ENCODE assay signal across 9 cellular contexts in genomic region chr1:9198538-9199361, GRCh38. TPM values are rescaled to one million over a fixed set of nuclear protein-coding genes. Genes with fewer than 3 reads are reported as not detected.
DNase-seq lines count a peak whose midpoint lies in the region; ATAC-seq and TF ChIP-seq lines count a peak whose summit lies in the region.
"Had no signal": no experiment of that assay in that cellular context is flagged by ENCODE, and none has a peak within 500 bp of the region (broad histone marks: within the 10 kb centered on the region; RNA-seq: fewer than 3 reads in every experiment).

No MANE protein-coding gene starts in this region.

- H3K27ac ChIP-seq in subcutaneous abdominal adipose tissue (ENCODE audit: low read depth, low read length): no peak overlapping the region

- intact Hi-C loops in activated CD8-positive, alpha-beta T cell treated with anti-CD3 and anti-CD28 coated beads for 36 hours (cut with micrococcal nuclease): no loop called here
- intact Hi-C loops in activated T-helper 2 cell treated with anti-CD3 and anti-CD28 coated beads, Interferon-gamma antibody, Interleukin-2, Interleukin-4, amounts not matched to agents 10 μg/mL and 5 μg/mL and 100 μg/mL, durations not matched to agents 14 hours and 24 hours and 36 hours (cut with micrococcal nuclease): no loop called here

- peaks cover 12 to 48% (median 39%) of the 10 kb centered on the region in 5 donors for H3K4me1 ChIP-seq in subcutaneous abdominal adipose tissue (ENCODE audit: control insufficient read depth in 5 of 5, insufficient read depth in 5 of 5, low read length in 5 of 5)

- no peaks in the 10 kb centered on the region for H3K9me3 ChIP-seq in subcutaneous abdominal adipose tissue (ENCODE audit: control insufficient read depth in 5 of 5, low read length in 5 of 5)

- no peaks in the 10 kb centered on the region for H3K36me3 Mint-ChIP-seq in activated CD8-positive, alpha-beta T cell treated with anti-CD3 and anti-CD28 coated beads for 36 hours (ENCODE audit: low read depth)
- H3K36me3 Mint-ChIP-seq in activated CD8-positive, alpha-beta T cell treated with anti-CD3 and anti-CD28 coated beads, Interleukin-2, amount 10 ng/mL, durations not matched to agents 7 days and 5 days (ENCODE audit: low read depth): no peaks in the 10 kb centered on the region
- no peaks in the 10 kb centered on the region for H3K36me3 Mint-ChIP-seq in activated naive CD8-positive, alpha-beta T cell treated with anti-CD3 and anti-CD28 coated beads, Interleukin-2, amount 50 U/mL, for 24 hours (ENCODE audit: low read depth)
- H3K36me3 Mint-ChIP-seq in activated T-helper 2 cell treated with anti-CD3 and anti-CD28 coated beads, Interferon-gamma antibody, Interleukin-2, Interleukin-4, amounts not matched to agents 10 μg/mL and 5 μg/mL and 100 μg/mL, durations not matched to agents 14 hours and 24 hours and 36 hours (ENCODE audit: low read depth): no peaks in the 10 kb centered on the region

- no peak for TF ChIP-seq CTCF in activated CD8-positive, alpha-beta T cell treated with anti-CD3 and anti-CD28 coated beads for 36 hours (IDR thresholded peaks at IDR 0.05)

- no peak overlapping the region for H3K9ac ChIP-seq in subcutaneous abdominal adipose tissue (ENCODE audit: low read length in 5 of 5)

- peaks cover 45% of the 10 kb centered on the region for H3K4me1 Mint-ChIP-seq in activated CD8-positive, alpha-beta T cell treated with anti-CD3 and anti-CD28 coated beads for 36 hours (ENCODE audit: low read depth)
- H3K4me1 Mint-ChIP-seq in activated CD8-positive, alpha-beta T cell treated with anti-CD3 and anti-CD28 coated beads, Interleukin-2, amount 10 ng/mL, durations not matched to agents 7 days and 5 days (ENCODE audit: low read depth): peaks cover 33% of the 10 kb centered on the region
- H3K4me1 Mint-ChIP-seq in activated naive CD8-positive, alpha-beta T cell treated with anti-CD3 and anti-CD28 coated beads, Interleukin-2, amount 50 U/mL, for 24 hours: peaks cover 69% of the 10 kb centered on the region
- H3K4me1 Mint-ChIP-seq in activated T-helper 2 cell treated with anti-CD3 and anti-CD28 coated beads, Interferon-gamma antibody, Interleukin-2, Interleukin-4, amounts not matched to agents 10 μg/mL and 5 μg/mL and 100 μg/mL, durations not matched to agents 14 hours and 24 hours and 36 hours (ENCODE audit: low read depth): peaks cover 47% of the 10 kb centered on the region

- peaks cover 15 to 45% (median 40%) of the 10 kb centered on the region in 5 donors for H3K27me3 ChIP-seq in subcutaneous abdominal adipose tissue (ENCODE audit: control insufficient read depth in 5 of 5, insufficient read depth in 4 of 5, low read length in 5 of 5)

- CTCF ChIA-PET in activated CD8-positive, alpha-beta T cell treated with anti-CD3 and anti-CD28 coated beads for 36 hours (lab: Charles Lee): interaction anchor here (1.0 to 6.7 kb wide), 2 partner anchors 23 to 88 kb away, joined by 3 to 63 read pairs; no protein-coding TSS in a partner anchor
- CTCF ChIA-PET in activated CD8-positive, alpha-beta T cell treated with anti-CD3 and anti-CD28 coated beads, Interleukin-2, amount 10 ng/mL, durations not matched to agents 7 days and 5 days (lab: Charles Lee): interaction anchor here (1.8 kb wide), 1 partner anchor 56 kb away, joined by 7 read pairs; no protein-coding TSS in a partner anchor

- peaks cover 70% of the 10 kb centered on the region for H3K27me3 Mint-ChIP-seq in activated CD8-positive, alpha-beta T cell treated with anti-CD3 and anti-CD28 coated beads for 36 hours
- peaks cover 63% of the 10 kb centered on the region for H3K27me3 Mint-ChIP-seq in activated CD8-positive, alpha-beta T cell treated with anti-CD3 and anti-CD28 coated beads, Interleukin-2, amount 10 ng/mL, durations not matched to agents 7 days and 5 days (ENCODE audit: low read depth)
- peaks cover 67% of the 10 kb centered on the region for H3K27me3 Mint-ChIP-seq in activated naive CD8-positive, alpha-beta T cell treated with anti-CD3 and anti-CD28 coated beads, Interleukin-2, amount 50 U/mL, for 24 hours
- H3K27me3 Mint-ChIP-seq in activated T-helper 2 cell treated with anti-CD3 and anti-CD28 coated beads, Interferon-gamma antibody, Interleukin-2, Interleukin-4, amounts not matched to agents 10 μg/mL and 5 μg/mL and 100 μg/mL, durations not matched to agents 14 hours and 24 hours and 36 hours (ENCODE audit: low read depth): peaks cover 59% of the 10 kb centered on the region

- no peaks in the 10 kb centered on the region for H3K9me3 Mint-ChIP-seq in activated CD8-positive, alpha-beta T cell treated with anti-CD3 and anti-CD28 coated beads for 36 hours
- H3K9me3 Mint-ChIP-seq in activated CD8-positive, alpha-beta T cell treated with anti-CD3 and anti-CD28 coated beads, Interleukin-2, amount 10 ng/mL, durations not matched to agents 7 days and 5 days (ENCODE audit: insufficient read depth): no peaks in the 10 kb centered on the region
- no peaks in the 10 kb centered on the region for H3K9me3 Mint-ChIP-seq in activated naive CD8-positive, alpha-beta T cell treated with anti-CD3 and anti-CD28 coated beads, Interleukin-2, amount 50 U/mL, for 24 hours
- no peaks in the 10 kb centered on the region for H3K9me3 Mint-ChIP-seq in activated T-helper 2 cell treated with anti-CD3 and anti-CD28 coated beads, Interferon-gamma antibody, Interleukin-2, Interleukin-4, amounts not matched to agents 10 μg/mL and 5 μg/mL and 100 μg/mL, durations not matched to agents 14 hours and 24 hours and 36 hours

- POLR2A ChIA-PET in activated CD8-positive, alpha-beta T cell treated with anti-CD3 and anti-CD28 coated beads for 36 hours (lab: Charles Lee): no interaction called here
- POLR2A ChIA-PET in activated CD8-positive, alpha-beta T cell treated with anti-CD3 and anti-CD28 coated beads, Interleukin-2, amount 10 ng/mL, durations not matched to agents 7 days and 5 days (lab: Charles Lee): no interaction called here

- H3K4me3 Mint-ChIP-seq in activated CD8-positive, alpha-beta T cell treated with anti-CD3 and anti-CD28 coated beads for 36 hours: no peak overlapping the region
- no peak overlapping the region for H3K4me3 Mint-ChIP-seq in activated CD8-positive, alpha-beta T cell treated with anti-CD3 and anti-CD28 coated beads, Interleukin-2, amount 10 ng/mL, durations not matched to agents 7 days and 5 days
- H3K4me3 Mint-ChIP-seq in activated naive CD8-positive, alpha-beta T cell treated with anti-CD3 and anti-CD28 coated beads, Interleukin-2, amount 50 U/mL, for 24 hours: peak overlapping the region; percentile 32
- no peak overlapping the region for H3K4me3 Mint-ChIP-seq in activated T-helper 2 cell treated with anti-CD3 and anti-CD28 coated beads, Interferon-gamma antibody, Interleukin-2, Interleukin-4, amounts not matched to agents 10 μg/mL and 5 μg/mL and 100 μg/mL, durations not matched to agents 14 hours and 24 hours and 36 hours (ENCODE audit: low read depth)

- peak overlapping the region in 4 of 5 donors; percentile 33 to 44 (median 37) for H3K4me3 ChIP-seq in subcutaneous abdominal adipose tissue (ENCODE audit: low read depth in 1 of 5, low read length in 5 of 5)

- no peaks in the 10 kb centered on the region for H3K36me3 ChIP-seq in subcutaneous abdominal adipose tissue (ENCODE audit: control insufficient read depth in 5 of 5, insufficient read depth in 5 of 5, low read length in 5 of 5)

- peak; percentile 56 for DNase-seq in activated CD8-positive, alpha-beta T cell treated with anti-CD3 and anti-CD28 coated beads for 36 hours
- DNase-seq in activated CD8-positive, alpha-beta T cell treated with anti-CD3 and anti-CD28 coated beads, Interleukin-2, amount 10 ng/mL, durations not matched to agents 7 days and 5 days: no peak
- DNase-seq in activated naive CD8-positive, alpha-beta T cell treated with anti-CD3 and anti-CD28 coated beads, Interleukin-2, amount 50 U/mL, for 24 hours: peak; percentile 62
- peak; percentile 77 for DNase-seq in iPS-NIHi7 (ENCODE audit: extremely low spot score)
- DNase-seq in NAMALWA (ENCODE audit: low spot score): no peak
- no peak for DNase-seq in activated T-helper 2 cell treated with anti-CD3 and anti-CD28 coated beads, Interferon-gamma antibody, Interleukin-2, Interleukin-4, amounts not matched to agents 10 μg/mL and 5 μg/mL and 100 μg/mL, durations not matched to agents 14 hours and 24 hours and 36 hours (ENCODE audit: low spot score)
- DNase-seq: DMS153 had no signal

- ATAC-seq in activated CD8-positive, alpha-beta T cell treated with anti-CD3 and anti-CD28 coated beads for 36 hours: peak; percentile 62
- no peak for ATAC-seq in activated CD8-positive, alpha-beta T cell treated with anti-CD3 and anti-CD28 coated beads, Interleukin-2, amount 10 ng/mL, durations not matched to agents 7 days and 5 days
- peak; percentile 87 for ATAC-seq in activated naive CD8-positive, alpha-beta T cell treated with anti-CD3 and anti-CD28 coated beads, Interleukin-2, amount 50 U/mL, for 24 hours
- ATAC-seq in GM21423 (IDR thresholded peaks at IDR 0.05; ENCODE audit: unreplicated experiment): no peak

- H3K27ac Mint-ChIP-seq in activated CD8-positive, alpha-beta T cell treated with anti-CD3 and anti-CD28 coated beads for 36 hours: no peak overlapping the region
- no peak overlapping the region for H3K27ac Mint-ChIP-seq in activated CD8-positive, alpha-beta T cell treated with anti-CD3 and anti-CD28 coated beads, Interleukin-2, amount 10 ng/mL, durations not matched to agents 7 days and 5 days
- H3K27ac Mint-ChIP-seq in activated naive CD8-positive, alpha-beta T cell treated with anti-CD3 and anti-CD28 coated beads, Interleukin-2, amount 50 U/mL, for 24 hours: no peak overlapping the region
- H3K27ac Mint-ChIP-seq in activated T-helper 2 cell treated with anti-CD3 and anti-CD28 coated beads, Interferon-gamma antibody, Interleukin-2, Interleukin-4, amounts not matched to agents 10 μg/mL and 5 μg/mL and 100 μg/mL, durations not matched to agents 14 hours and 24 hours and 36 hours: no peak overlapping the region

RNA-seq across cellular contexts. Expression of gene H6PD, which starts 35.8 kb away (rescaled TPM):
- total RNA-seq in activated CD8-positive, alpha-beta T cell treated with anti-CD3 and anti-CD28 coated beads for 36 hours: 1 to 10 TPM; 7.5 to 7.8 TPM
- 10 to 100 TPM in 1 of 2 experiments, 1 to 10 TPM in 1; 9.7 to 10.2 TPM for total RNA-seq in activated CD8-positive, alpha-beta T cell treated with anti-CD3 and anti-CD28 coated beads, Interleukin-2, amount 10 ng/mL, durations not matched to agents 7 days and 5 days
- total RNA-seq in activated T-helper 2 cell treated with anti-CD3 and anti-CD28 coated beads, Interferon-gamma antibody, Interleukin-2, Interleukin-4, amounts not matched to agents 10 μg/mL and 5 μg/mL and 100 μg/mL, durations not matched to agents 14 hours and 24 hours and 36 hours: 27.1 and 28.0 TPM in 2 replicates

Comparison
In these comparisons a context has a peak if more than half of its experiments do, and no peak if none do; other contexts are left out.
1. ATAC-seq: peak in activated CD8-positive, alpha-beta T cell treated with anti-CD3 and anti-CD28 coated beads for 36 hours (single experiment) and activated naive CD8-positive, alpha-beta T cell treated with anti-CD3 and anti-CD28 coated beads, Interleukin-2, amount 50 U/mL, for 24 hours (single experiment); none in activated CD8-positive, alpha-beta T cell treated with anti-CD3 and anti-CD28 coated beads, Interleukin-2, amount 10 ng/mL, durations not matched to agents 7 days and 5 days (single experiment) and GM21423 (single experiment).
2. DNase-seq: peak in activated CD8-positive, alpha-beta T cell treated with anti-CD3 and anti-CD28 coated beads for 36 hours (single experiment), activated naive CD8-positive, alpha-beta T cell treated with anti-CD3 and anti-CD28 coated beads, Interleukin-2, amount 50 U/mL, for 24 hours (single experiment) and iPS-NIHi7 (single experiment); none in activated CD8-positive, alpha-beta T cell treated with anti-CD3 and anti-CD28 coated beads, Interleukin-2, amount 10 ng/mL, durations not matched to agents 7 days and 5 days (single experiment), NAMALWA (single experiment) and activated T-helper 2 cell treated with anti-CD3 and anti-CD28 coated beads, Interferon-gamma antibody, Interleukin-2, Interleukin-4, amounts not matched to agents 10 μg/mL and 5 μg/mL and 100 μg/mL, durations not matched to agents 14 hours and 24 hours and 36 hours (single experiment).